8 cellular contexts compared by ENCODE assay signal in the genomic region with DNA sequence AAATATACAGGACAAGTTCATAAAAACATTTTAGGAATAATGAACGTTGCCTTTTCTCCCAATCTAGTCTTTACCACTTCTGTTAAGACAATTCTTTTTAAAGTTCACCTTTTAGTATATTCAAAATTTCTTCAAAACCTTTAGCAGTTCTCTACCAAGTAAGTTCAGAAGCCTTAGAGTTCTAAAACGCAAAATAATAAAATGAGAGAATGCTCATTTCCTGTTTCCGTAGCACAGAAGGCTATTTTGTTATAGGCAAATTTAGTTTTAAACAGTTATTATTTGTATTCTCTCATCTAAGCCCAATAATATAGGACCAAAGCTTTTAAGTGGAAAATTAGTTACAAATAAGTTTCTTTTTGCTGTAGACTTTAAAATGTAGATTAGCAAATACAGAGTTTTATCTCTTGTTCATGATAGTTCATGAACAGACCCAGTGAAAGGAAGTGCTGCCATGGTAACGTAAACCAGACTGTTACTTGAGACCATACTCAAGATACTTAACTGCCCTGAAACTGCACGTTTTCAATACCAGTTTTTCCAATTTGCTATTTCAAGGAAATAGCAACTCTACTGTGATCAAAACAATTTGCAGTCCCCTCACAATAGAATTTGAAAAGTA. TPM values are rescaled to one million over a fixed set of nuclear protein-coding genes. Genes with fewer than 3 reads are reported as not detected.
DNase-seq lines count a peak whose midpoint lies in the region; ATAC-seq and TF ChIP-seq lines count a peak whose summit lies in the region.

No MANE protein-coding gene starts in this region.

- H3K79me2 ChIP-seq in hepatocyte: peaks cover 80% of the 10 kb centered on the region

- H3K4me3 ChIP-seq in AG04449 (ENCODE audit: low read depth, low read length) (no peak overlapping the region), Peyer's patch (no peak overlapping the region), hepatocyte (no peak overlapping the region)

- TF ChIP-seq POLR2A in Peyer's patch (IDR thresholded peaks at IDR 0.05): no peak

- H3K4me1 ChIP-seq in Peyer's patch (peaks cover 0 to 15% (median 4%) of the 10 kb centered on the region in 4 donors), hepatocyte (ENCODE audit: insufficient read depth) (peaks cover 7% of the 10 kb centered on the region)

- no peaks in the 10 kb centered on the region for H3K9me3 ChIP-seq in Peyer's patch
- H3K9me3 ChIP-seq in hepatocyte (ENCODE audit: low read depth): no peaks in the 10 kb centered on the region

- no peak overlapping the region for H2AFZ ChIP-seq in hepatocyte

- ATAC-seq in GM18519 (IDR thresholded peaks at IDR 0.05; ENCODE audit: low FRiP score, unreplicated experiment) (peak; percentile 49), HG03108 (IDR thresholded peaks at IDR 0.05; ENCODE audit: unreplicated experiment) (peak; percentile 66)

- POLR2A ChIA-PET in AG04449 (lab: Yijun Ruan, JAX): no interaction called here

- no peaks in the 10 kb centered on the region for H3K9me2 ChIP-seq in hepatocyte (replicated peaks; ENCODE audit: insufficient read depth)

- CTCF ChIA-PET in AG04449 (lab: Yijun Ruan, JAX): interaction anchor here (0.8 kb wide), 1 partner anchor 37 kb away, joined by 3 read pairs; no protein-coding TSS in a partner anchor

- peak overlapping the region in 3 of 4 donors; percentile 11 to 22 (median 15) for H3K27ac ChIP-seq in Peyer's patch
- H3K27ac ChIP-seq in hepatocyte: peak overlapping the region; percentile 36

- 61% methylated on average over 5 of the region's 5 CpGs for WGBS in hepatocyte (ENCODE audit: low lambda C conversion rate, missing lambda C conversion rate)

- DNase-seq in AG04449 (ENCODE audit: low read depth, low spot score) (peak; percentile 46), Peyer's patch (peak in 1 of 3 donors; percentile 15), hepatocyte (ENCODE audit: low spot score) (peak; percentile 37), DMS114 treated with DMSO at 0.1 percent for 48 hours (lab: John Stamatoyannopoulos, UW; ENCODE audit: unreplicated experiment) (no peak), mucosa of gallbladder (ENCODE audit: low spot score) (no peak)
- no peak for DNase-seq in stimulated activated CD4-positive, alpha-beta T cell treated with anti-CD3 and anti-CD28 coated beads, Interleukin-1b, Interleukin-23, amount 100 ng/mL, for 48 hours

- H4K20me1 ChIP-seq in hepatocyte (ENCODE audit: insufficient read depth, poor library complexity, severe bottlenecking): no peaks in the 10 kb centered on the region

- H3K36me3 ChIP-seq in Peyer's patch (no peaks in the 10 kb centered on the region), hepatocyte (replicated peaks; ENCODE audit: insufficient read depth, low read depth) (no peaks in the 10 kb centered on the region)

- H3K4me2 ChIP-seq in hepatocyte: no peak overlapping the region

- TF ChIP-seq CTCF in AG04449 (IDR thresholded peaks at IDR 0.05; ENCODE audit: insufficient read depth, low read length, missing control alignments) (no peak), Peyer's patch (IDR thresholded peaks at IDR 0.05) (no peak), hepatocyte (IDR thresholded peaks at IDR 0.05; ENCODE audit: poor library complexity) (no peak)

- H3K27me3 ChIP-seq in Peyer's patch (no peaks in the 10 kb centered on the region), hepatocyte (no peaks in the 10 kb centered on the region)

RNA-seq across cellular contexts. Expression of a gene that starts 42.3 kb away (rescaled TPM):
- total RNA-seq in Peyer's patch (10 to 100 TPM; 35.8 to 67.7 (median 45.4) TPM), hepatocyte (37.7 and 40.7 TPM in 2 replicates), mucosa of gallbladder (20.5 TPM)
- 9.6 and 10.4 TPM in 2 replicates for polyA plus RNA-seq in hepatocyte

Comparison
In these comparisons a context has a peak if more than half of its experiments do, and no peak if none do; other contexts are left out.
1. DNase-seq: peak in AG04449 (single experiment) and hepatocyte (single experiment); none in DMS114 treated with DMSO at 0.1 percent for 48 hours (single experiment), mucosa of gallbladder (single experiment) and stimulated activated CD4-positive, alpha-beta T cell treated with anti-CD3 and anti-CD28 coated beads, Interleukin-1b, Interleukin-23, amount 100 ng/mL, for 48 hours (single experiment).